ENCODE assay signal across 24 cellular contexts in the genomic region with DNA sequence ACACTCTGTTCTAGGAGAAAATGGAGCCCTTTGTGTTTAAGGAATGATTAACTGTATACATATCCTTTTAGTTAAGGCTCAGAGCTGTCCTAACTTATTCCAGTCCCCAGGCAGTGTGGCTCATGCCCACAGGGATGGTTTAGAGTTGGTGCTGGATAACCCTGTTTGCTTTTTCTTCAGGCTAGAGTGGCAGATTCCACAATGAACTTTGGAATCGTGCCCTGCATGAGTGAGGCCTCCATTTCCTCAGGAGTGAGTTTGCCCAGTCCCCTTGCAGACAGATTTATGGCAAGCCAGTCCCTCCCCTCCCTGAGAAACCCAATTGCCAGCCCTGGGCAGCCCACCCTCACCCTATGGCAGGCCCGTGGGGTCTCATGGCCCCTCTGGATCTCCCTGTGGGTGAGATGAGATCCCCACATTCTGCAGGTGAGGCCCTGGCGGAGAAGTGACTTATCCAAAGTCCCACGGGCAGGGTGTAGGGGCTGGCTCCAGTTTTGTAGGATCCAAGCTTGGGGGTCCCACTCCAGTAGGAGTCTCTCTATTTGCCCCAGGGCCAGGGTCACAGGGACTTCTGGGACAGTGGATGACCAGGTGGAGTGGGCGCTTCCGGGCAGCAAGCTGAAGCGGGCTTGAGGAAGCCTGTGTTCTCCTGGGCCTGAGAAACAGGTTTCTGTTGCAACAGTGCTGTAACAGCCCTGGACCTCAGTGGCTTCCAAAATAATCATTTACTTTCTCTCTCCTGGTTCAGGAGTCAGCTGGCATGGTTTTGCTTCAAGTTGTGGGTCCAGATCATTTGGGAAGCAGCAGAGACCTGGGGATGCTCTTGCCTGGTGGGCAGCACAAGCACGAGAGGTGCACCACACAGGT. TPM values are rescaled to one million over a fixed set of nuclear protein-coding genes. Genes with fewer than 3 reads are reported as not detected.
DNase-seq lines count a peak whose midpoint lies in the region; ATAC-seq, FAIRE-seq and TF ChIP-seq lines count a peak whose summit lies in the region.
"Had no signal": no experiment of that assay in that cellular context is flagged by ENCODE, and none has a peak within 500 bp of the region (broad histone marks: within the 10 kb centered on the region; RNA-seq: fewer than 3 reads in every experiment).

No MANE protein-coding gene starts in this region.

- ATAC-seq in body of pancreas (peak; percentile 25), HG02973 (IDR thresholded peaks at IDR 0.05; ENCODE audit: unreplicated experiment) (no peak), GM18502 (IDR thresholded peaks at IDR 0.05; ENCODE audit: poor library complexity, unreplicated experiment) (no peak)
- ATAC-seq: activated CD8-positive, alpha-beta T cell treated with anti-CD3 and anti-CD28 coated beads for 36 hours; activated T-helper 17 cell treated with anti-CD3 and anti-CD28 coated beads, Interleukin-2, amount 50 U/mL, for 72 hours; CD8-positive, alpha-beta T cell had no signal

- no peak overlapping the region for H3K9ac ChIP-seq in keratinocyte (ENCODE audit: control insufficient read depth, extremely low read depth, insufficient read depth, low read length)

- TF ChIP-seq CTCF in body of pancreas (IDR thresholded peaks at IDR 0.05) (no peak), keratinocyte (optimal IDR thresholded peaks at IDR 0.05 in 1 of 3, IDR thresholded peaks at IDR 0.05 in 1 of 3, conservative IDR thresholded peaks at IDR 0.05 in 1 of 3; ENCODE audit: extremely low read depth in 1 of 3, insufficient read depth in 2 of 3, low read length in 3 of 3) (no peak)

- FAIRE-seq in GM12892 (lab: Jason Lieb, UNC) (peak; percentile 40), keratinocyte (lab: Jason Lieb, UNC) (no peak)

- dilution Hi-C loops in keratinocyte (cut with MboI; ENCODE audit: extremely low pct_ligation_motif_present, low sequenced_read_pairs): no loop called here

- H3K4me1 ChIP-seq in body of pancreas (peaks cover 16% of the 10 kb centered on the region), keratinocyte (ENCODE audit: control insufficient read depth, extremely low read depth, insufficient read depth, low read length) (peaks cover 17% of the 10 kb centered on the region)
- H3K4me1 ChIP-seq: tibial artery had no signal

- H3K9me3 ChIP-seq in body of pancreas (no peaks in the 10 kb centered on the region), keratinocyte (ENCODE audit: control insufficient read depth, low read depth, low read length) (no peaks in the 10 kb centered on the region)
- H3K9me3 ChIP-seq: stomach, tibial artery had no signal

- peak overlapping the region; percentile 0 for H2AFZ ChIP-seq in keratinocyte (ENCODE audit: control insufficient read depth, low read length)

- no peaks in the 10 kb centered on the region for H4K20me1 ChIP-seq in keratinocyte (ENCODE audit: control insufficient read depth, extremely low read depth, insufficient read depth, low read length)

- H3K4me3 ChIP-seq in body of pancreas (no peak overlapping the region), keratinocyte (ENCODE audit: control insufficient read depth in 2 of 3, extremely low read depth in 1 of 3, insufficient read depth in 2 of 3, low read depth in 1 of 3, low read length in 3 of 3) (no peak overlapping the region)
- H3K4me3 ChIP-seq: stomach, tibial artery had no signal

- intact Hi-C loops in body of pancreas (cut with DNase I) (no loop called here), posterior vena cava (cut with DNase I) (no loop called here)

- no peak overlapping the region for H3K4me2 ChIP-seq in keratinocyte (ENCODE audit: control insufficient read depth, extremely low read depth, insufficient read depth, low read depth, low read length)

- H3K27me3 ChIP-seq in body of pancreas (no peaks in the 10 kb centered on the region), keratinocyte (ENCODE audit: control insufficient read depth, extremely low read depth, insufficient read depth, low read length) (no peaks in the 10 kb centered on the region)
- H3K27me3 ChIP-seq: brain microvascular endothelial cell, stomach had no signal

- TF ChIP-seq POLR2A in GM12892 (IDR thresholded peaks at IDR 0.05; ENCODE audit: low read depth, low read length): no peak
- TF ChIP-seq POLR2A in body of pancreas (IDR thresholded peaks at IDR 0.05): no peak

- no peaks in the 10 kb centered on the region for H3K9me1 ChIP-seq in keratinocyte (ENCODE audit: control insufficient read depth, extremely low read depth, insufficient read depth, low read length)

- DNase-seq in GM12892 (ENCODE audit: insufficient read length) (no peak), body of pancreas (peak in 1 of 4 donors; percentile 71), keratinocyte (ENCODE audit: low read depth, low spot score) (no peak), posterior vena cava (ENCODE audit: low spot score) (peak; percentile 58), hippocampal formation (lab: John Stamatoyannopoulos, UW) (no peak)
- DNase-seq in stimulated activated CD4-positive, alpha-beta T cell treated with anti-CD3 and anti-CD28 coated beads, Interleukin-1b, Interleukin-23, amount 100 ng/mL, for 48 hours: no peak
- DNase-seq: ACHN; activated CD8-positive, alpha-beta T cell treated with anti-CD3 and anti-CD28 coated beads for 36 hours; amniotic stem cell; brain microvascular endothelial cell; CD8-positive, alpha-beta T cell; effector CD4-positive, alpha-beta T cell; head of caudate nucleus; mammary epithelial cell; NCI-H1092 treated with DMSO at 0.1 percent for 48 hours; NCI-H187; NCI-H82; retina; stimulated activated CD4-positive, alpha-beta T cell treated with anti-CD3 and anti-CD28 coated beads, Interleukin-2, amount 100 ng/mL, for 48 hours; stomach had no signal

- H3K27ac ChIP-seq in body of pancreas (peak overlapping the region in 3 of 4 donors; percentile 2 to 57 (median 6)), keratinocyte (ENCODE audit: control insufficient read depth, insufficient read depth, low read length) (no peak overlapping the region)
- H3K27ac ChIP-seq: brain microvascular endothelial cell, tibial artery had no signal

- no peaks in the 10 kb centered on the region for H3K36me3 ChIP-seq in body of pancreas (replicated peaks in 1 of 2; ENCODE audit: insufficient read depth in 1 of 2, low read depth in 2 of 2)
- H3K36me3 ChIP-seq in keratinocyte (ENCODE audit: control insufficient read depth in 2 of 2, extremely low read depth in 1 of 2, insufficient read depth in 2 of 2, low read length in 2 of 2): no peaks in the 10 kb centered on the region
- H3K36me3 ChIP-seq: brain microvascular endothelial cell, stomach, tibial artery had no signal

- no peaks in the 10 kb centered on the region for H3K79me2 ChIP-seq in keratinocyte (ENCODE audit: control insufficient read depth, insufficient read depth, low read length)

- 40 to 88% methylated on average over 1 to 8 of the region's 8 CpGs for WGBS in body of pancreas, 2 donors

RNA-seq across cellular contexts. Expression of a gene that starts 9.0 kb away (rescaled TPM):
- polyA plus RNA-seq in GM12892 (2012; ENCODE audit: missing spikeins): 10.5 TPM
- total RNA-seq in body of pancreas: 100 to 1,000 TPM; 156 to 301 TPM
- polyA plus RNA-seq in keratinocyte: 6.2 to 12.8 TPM (median 6.8 TPM) in 3 replicates
- polyA plus RNA-seq in keratinocyte (2011; ENCODE audit: low read depth): 3.6 TPM
- 3.3 and 10.8 TPM in 2 replicates for polyA plus RNA-seq in keratinocyte (2011; cell fraction: cytosol; rRNA removed)
- polyA plus RNA-seq in keratinocyte (2011; cell fraction: nucleus; rRNA removed): 13.0 and 17.2 TPM in 2 replicates
- polyA plus RNA-seq in keratinocyte (2012; ENCODE audit: low replicate concordance): 15.8 and 18.5 TPM in 2 replicates
- 1.1 to 1.4 TPM (median 1.2 TPM) in 3 replicates for polyA minus RNA-seq in keratinocyte
- 20.5 TPM for polyA minus RNA-seq in keratinocyte (2011; cell fraction: cytosol; rRNA and poly(A)+ RNA removed)
- 4.1 and 5.7 TPM in 2 replicates for polyA minus RNA-seq in keratinocyte (2011; cell fraction: nucleus; rRNA and poly(A)+ RNA removed)
- 10 to 100 TPM in 1 of 2 donors, 1 to 10 TPM in 1; 10.0 to 18.1 TPM for total RNA-seq in posterior vena cava

RNA-seq across cellular contexts. Expression of a gene that starts 34.1 kb away (rescaled TPM):
- 239 TPM for polyA plus RNA-seq in GM12892 (2012; ENCODE audit: missing spikeins)
- total RNA-seq in body of pancreas (10 to 100 TPM; 52.7 to 71.3 TPM), posterior vena cava (100 to 1,000 TPM; 115 to 146 TPM)
- 82.5 to 218 TPM (median 152 TPM) in 3 replicates for polyA plus RNA-seq in keratinocyte
- polyA plus RNA-seq in keratinocyte (2011; ENCODE audit: low read depth): 141 TPM
- polyA plus RNA-seq in keratinocyte (2011; cell fraction: cytosol; rRNA removed): 192 and 308 TPM in 2 replicates
- polyA plus RNA-seq in keratinocyte (2011; cell fraction: nucleus; rRNA removed): 124 and 181 TPM in 2 replicates
- polyA plus RNA-seq in keratinocyte (2012; ENCODE audit: low replicate concordance): 237 and 368 TPM in 2 replicates
- 44.0 to 103 TPM (median 55.6 TPM) in 3 replicates for polyA minus RNA-seq in keratinocyte
- polyA minus RNA-seq in keratinocyte (2011; cell fraction: cytosol; rRNA and poly(A)+ RNA removed): 144 TPM
- 25.7 and 42.6 TPM in 2 replicates for polyA minus RNA-seq in keratinocyte (2011; cell fraction: nucleus; rRNA and poly(A)+ RNA removed)

Comparison
In these comparisons a context has a peak if more than half of its experiments do, and no peak if none do; other contexts are left out.
1. RNA of a gene that starts 9.0 kb away (total RNA-seq): 156 to 301 TPM in body of pancreas; 10.0 to 18.1 TPM in posterior vena cava; every median in the first group is over 4 times any median in the second.